ENCODE assay signal across 8 cellular contexts in the genomic region with DNA sequence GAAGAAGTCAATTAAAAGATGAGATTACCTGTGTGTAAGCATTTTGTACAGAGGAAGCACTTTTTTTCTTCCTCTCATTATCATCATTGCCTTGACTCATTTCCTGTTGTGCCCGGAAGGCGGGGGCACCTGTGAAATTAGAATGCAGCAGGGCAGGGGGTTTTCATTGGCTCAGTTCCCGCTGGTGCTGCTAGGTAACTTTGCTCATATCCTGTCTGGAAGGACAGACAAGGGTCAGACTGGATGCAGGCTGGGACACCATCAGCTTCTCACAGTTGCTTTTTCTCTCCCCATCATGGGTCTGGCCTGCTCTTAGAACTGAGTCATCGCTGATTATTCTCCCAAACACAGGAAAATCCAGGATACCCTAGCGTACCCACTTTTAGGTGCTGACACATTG.
DNase-seq lines count a peak whose midpoint lies in the region; ATAC-seq and TF ChIP-seq lines count a peak whose summit lies in the region.

No MANE protein-coding gene starts in this region.

- intact Hi-C loops in vagina (cut with DNase I) = no loop called here

- no peak for TF ChIP-seq CTCF in SK-N-SH (IDR thresholded peaks at IDR 0.05)
- no peak for TF ChIP-seq CTCF in vagina (IDR thresholded peaks at IDR 0.05)
- TF ChIP-seq CTCF in GM13976 (IDR thresholded peaks at IDR 0.05; ENCODE audit: borderline replicate concordance, control extremely low read depth, extremely low read depth, insufficient read depth, missing control alignments) = no peak

- DNase-seq in SK-N-SH (no peak), NCI-H524 (lab: John Stamatoyannopoulos, UW) (no peak), vagina (ENCODE audit: extremely low spot score in 2 of 2) (no peak), GM13976 (ENCODE audit: low spot score) (no peak)
- DNase-seq in stimulated activated CD4-positive, alpha-beta T cell treated with anti-CD3 and anti-CD28 coated beads, Interleukin-12 subunit alpha, Interleukin-12 subunit beta, amount 100 ng/mL, for 4 hours = peak; percentile 47

- H3K27me3 ChIP-seq in SK-N-SH (ENCODE audit: insufficient read depth) (no peaks in the 10 kb centered on the region), vagina (no peaks in the 10 kb centered on the region)

- no peak overlapping the region for H2AFZ ChIP-seq in SK-N-SH (ENCODE audit: low read depth)

- peak overlapping the region; percentile 71 for H3K4me3 Mint-ChIP-seq in activated naive CD8-positive, alpha-beta T cell

- H3K27ac Mint-ChIP-seq in activated naive CD8-positive, alpha-beta T cell = peak overlapping the region; percentile 92

- H3K9ac ChIP-seq in SK-N-SH = no peak overlapping the region

- TF ChIP-seq POLR2A in vagina (IDR thresholded peaks at IDR 0.05) = no peak

- H4K20me1 ChIP-seq in SK-N-SH (ENCODE audit: insufficient read depth) = no peaks in the 10 kb centered on the region

- H3K36me3 Mint-ChIP-seq in activated naive CD8-positive, alpha-beta T cell = no peaks in the 10 kb centered on the region

- in situ Hi-C loops in GM13976 (cut with MboI; ENCODE audit: low sequenced_read_pairs, unreplicated experiment) = no loop called here

- peaks cover 7% of the 10 kb centered on the region for H3K27me3 Mint-ChIP-seq in activated naive CD8-positive, alpha-beta T cell

- no peak for TF ChIP-seq RAD21 in SK-N-SH (IDR thresholded peaks at IDR 0.05; ENCODE audit: low read length)

- WGBS in SK-N-SH (ENCODE audit: low lambda C conversion rate) = 18% methylated on average over 5 of the region's 5 CpGs

- no peaks in the 10 kb centered on the region for H3K79me2 ChIP-seq in SK-N-SH (ENCODE audit: insufficient read depth)

- no peaks in the 10 kb centered on the region for H3K9me3 ChIP-seq in SK-N-SH
- no peaks in the 10 kb centered on the region for H3K9me3 ChIP-seq in vagina

- H3K27ac ChIP-seq in SK-N-SH (ENCODE audit: low read depth in 2 of 2, low read length in 1 of 2) (no peak overlapping the region), vagina (no peak overlapping the region)

- H3K4me3 ChIP-seq in SK-N-SH (ENCODE audit: low read depth in 2 of 2, low read length in 1 of 2) (no peak overlapping the region), vagina (no peak overlapping the region)

- POLR2A ChIA-PET in SK-N-SH (lab: Yijun Ruan, JAX) = no interaction called here

- CTCF ChIA-PET in SK-N-SH (lab: Yijun Ruan, JAX) = interaction anchor here (0.6 kb wide), 1 partner anchor 19 kb away, joined by 3 read pairs; no protein-coding TSS in a partner anchor

- H3K4me1 ChIP-seq in SK-N-SH (ENCODE audit: control insufficient read depth in 1 of 2, insufficient read depth in 2 of 2, low read depth in 1 of 2, low read length in 1 of 2) (peaks cover 0 to 4% of the 10 kb centered on the region in 2 experiments; a peak in 1 of 4 replicates), vagina (no peaks in the 10 kb centered on the region)

- H3K9me2 ChIP-seq in SK-N-SH = no peaks in the 10 kb centered on the region

- H3K4me1 Mint-ChIP-seq in activated naive CD8-positive, alpha-beta T cell (ENCODE audit: low read depth) = peaks cover 12% of the 10 kb centered on the region

- H3K4me2 ChIP-seq in SK-N-SH = peak overlapping the region; percentile 26; the same call in 1 of the 2 replicates

- TF ChIP-seq EP300 in SK-N-SH (IDR thresholded peaks at IDR 0.05; ENCODE audit: borderline replicate concordance in 1 of 2, low read depth in 1 of 2, low read length in 1 of 2) = no peak

- H3K9me3 Mint-ChIP-seq in activated naive CD8-positive, alpha-beta T cell (ENCODE audit: low read depth) = no peaks in the 10 kb centered on the region

- H3K36me3 ChIP-seq in SK-N-SH (replicated peaks in 1 of 2; ENCODE audit: control insufficient read depth in 1 of 2, insufficient read depth in 2 of 2, low read length in 1 of 2) (no peaks in the 10 kb centered on the region), vagina (no peaks in the 10 kb centered on the region)

- ATAC-seq in GM18861 (IDR thresholded peaks at IDR 0.05; ENCODE audit: unreplicated experiment) (peak; percentile 51), GM19328 (IDR thresholded peaks at IDR 0.05; ENCODE audit: unreplicated experiment) (no peak)

- peaks cover 9% of the 10 kb centered on the region for H3F3A ChIP-seq in SK-N-SH (replicated peaks; ENCODE audit: insufficient read depth)

TF ChIP-seq in SK-N-SH, 30 proteins besides CTCF, POLR2A, EP300 and RAD21:
- TF ChIP-seq MXI1 (IDR thresholded peaks at IDR 0.05; ENCODE audit: low read depth, low read length) (no peak), JUND (IDR thresholded peaks at IDR 0.05) (peak; percentile 8; the same call in 1 of the 2 replicates)
